Comparison of ENCODE assay signal across 33 cellular contexts in genomic region chr12:26608273-26608672, GRCh38.
"Had no signal": no experiment of that assay in that cellular context is flagged by ENCODE, and none has a peak within 500 bp of the region (broad histone marks: within the 10 kb centered on the region; RNA-seq: fewer than 3 reads in every experiment).

No MANE protein-coding gene starts in this region.

- H3K9me3 ChIP-seq: MG63 had no signal

- H3K36me3 ChIP-seq: MG63 had no signal

- H3K27me3 ChIP-seq: MG63 had no signal

- H3K4me3 ChIP-seq: MG63 had no signal

- DNase-seq: Karpas-422, Kasumi-1, MG63, MM.1S, NCI-H1048, NCI-H1092, NCI-H1092 treated with DMSO at 0.1 percent for 48 hours, NCI-H1105, NCI-H1105 treated with DMSO at 0.1 percent for 48 hours, NCI-H1417, NCI-H1417 treated with DMSO at 0.1 percent for 48 hours, NCI-H1436, NCI-H1436 treated with DMSO at 0.1 percent for 48 hours, NCI-H146, NCI-H1694, NCI-H1694 treated with DMSO at 0.1 percent for 48 hours, NCI-H187, NCI-H187 treated with DMSO at 0.1 percent for 48 hours, NCI-H1930, NCI-H2029, NCI-H2029 treated with DMSO at 0.1 percent for 48 hours, NCI-H2081, NCI-H2081 treated with DMSO at 0.1 percent for 48 hours, NCI-H2107, NCI-H2171, NCI-H2171 treated with DMSO at 0.1 percent for 48 hours, NCI-H2227 treated with DMSO at 0.1 percent for 48 hours, NCI-H226, NCI-H345, NCI-H446, NCI-H446 treated with DMSO at 0.1 percent for 48 hours, NCI-H510A, NCI-H510A treated with DMSO at 0.1 percent for 48 hours had no signal
